ENCODE assay signal across 9 cellular contexts in the genomic region with DNA sequence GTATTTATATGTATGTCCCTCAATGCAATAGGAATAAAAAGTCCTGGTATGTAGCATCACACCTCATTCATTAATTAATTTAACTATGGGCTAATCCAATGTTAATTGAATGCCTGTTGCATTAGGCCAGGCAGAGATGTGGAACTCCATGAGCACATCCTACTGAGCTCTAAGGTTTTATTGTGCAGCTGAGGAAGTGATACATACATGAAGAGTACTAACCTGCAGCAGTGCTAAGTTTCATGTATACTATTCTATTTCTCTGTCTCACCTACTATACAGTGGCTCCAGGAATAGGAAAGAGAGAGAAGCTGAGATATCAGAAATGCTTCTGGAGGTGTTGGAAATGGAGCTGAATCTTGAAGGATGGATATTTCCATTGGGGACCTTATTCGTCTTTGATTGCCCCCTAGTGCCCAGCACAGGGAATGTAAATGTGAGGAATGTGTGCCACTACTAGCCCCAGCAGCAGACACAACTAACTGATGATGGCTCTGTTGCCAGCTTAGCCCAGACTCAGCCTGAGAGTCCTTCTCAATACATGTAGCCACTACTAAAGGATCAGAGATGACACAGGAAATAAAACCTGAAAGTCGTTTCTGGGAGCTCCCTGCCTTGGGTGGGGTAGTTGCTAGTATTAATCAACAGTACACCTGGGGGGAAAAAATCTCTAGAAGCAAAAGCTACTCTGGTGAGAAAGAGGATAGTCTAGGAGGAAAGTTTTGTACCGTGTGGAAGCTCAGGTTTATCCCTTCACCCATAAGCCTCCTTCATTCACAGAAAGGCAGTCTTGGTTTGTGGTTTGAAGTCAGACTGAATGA.
DNase-seq lines count a peak whose midpoint lies in the region; ATAC-seq, FAIRE-seq and TF ChIP-seq lines count a peak whose summit lies in the region.
"Had no signal": no experiment of that assay in that cellular context is flagged by ENCODE, and none has a peak within 500 bp of the region (broad histone marks: within the 10 kb centered on the region; RNA-seq: fewer than 3 reads in every experiment).

No MANE protein-coding gene starts in this region.

- H3K4me3 Mint-ChIP-seq in progenitor cell of endocrine pancreas (ENCODE audit: low read depth) (no peak overlapping the region), T-cell (no peak overlapping the region)

- H3K36me3 ChIP-seq in esophagus muscularis mucosa: no peaks in the 10 kb centered on the region

- H3K27me3 Mint-ChIP-seq in progenitor cell of endocrine pancreas (peaks cover 8% of the 10 kb centered on the region), T-cell (peaks cover 13 to 19% of the 10 kb centered on the region in 2 donors)

- peak; percentile 73 for ATAC-seq in GM19023 (IDR thresholded peaks at IDR 0.05; ENCODE audit: unreplicated experiment)
- ATAC-seq in T-cell (replicated peaks in 1 of 4): no peak
- ATAC-seq in activated CD4-positive, CD25-positive, alpha-beta regulatory T cell treated with anti-CD3 and anti-CD28 coated beads, Interleukin-2, amount 50 U/mL, for 24 hours: no peak

- DNase-seq in D721Med (ENCODE audit: insufficient read length, low spot score) (no peak), HPDE6-E6E7 (ENCODE audit: extremely low spot score) (peak; percentile 13), RWPE1 (ENCODE audit: low spot score) (peak; percentile 13), esophagus muscularis mucosa (ENCODE audit: extremely low spot score) (no peak), progenitor cell of endocrine pancreas (ENCODE audit: low spot score, unreplicated experiment) (peak; percentile 17), T-cell (no peak)

- no peaks in the 10 kb centered on the region for H3K36me3 Mint-ChIP-seq in progenitor cell of endocrine pancreas (ENCODE audit: insufficient read depth)
- H3K36me3 Mint-ChIP-seq in T-cell: no peaks in the 10 kb centered on the region

- H3K4me1 ChIP-seq in esophagus muscularis mucosa: no peaks in the 10 kb centered on the region

- H3K4me1 Mint-ChIP-seq in progenitor cell of endocrine pancreas (ENCODE audit: low read depth): no peaks in the 10 kb centered on the region
- no peaks in the 10 kb centered on the region for H3K4me1 Mint-ChIP-seq in T-cell

- H3K27ac Mint-ChIP-seq in progenitor cell of endocrine pancreas (no peak overlapping the region), T-cell (no peak overlapping the region)

- H3K9me3 Mint-ChIP-seq in progenitor cell of endocrine pancreas (ENCODE audit: low read depth) (no peaks in the 10 kb centered on the region), T-cell (peaks cover 0 to 3% (median 0%) of the 10 kb centered on the region in 3 donors)

- TF ChIP-seq CTCF in D721Med (IDR thresholded peaks at IDR 0.05; ENCODE audit: insufficient read depth, missing control alignments) (peak; percentile 48), RWPE1 (conservative IDR thresholded peaks at IDR 0.05; ENCODE audit: low read depth) (no peak; the same call in 1 of the 2 replicates), esophagus muscularis mucosa (IDR thresholded peaks at IDR 0.05) (peak in 2 of 3 experiments; percentile 8 to 29), progenitor cell of endocrine pancreas (IDR thresholded peaks at IDR 0.05; ENCODE audit: unreplicated experiment) (peak; percentile 67)

- TF ChIP-seq POLR2A in esophagus muscularis mucosa (IDR thresholded peaks at IDR 0.05; ENCODE audit: low read depth): no peak

- no peak for FAIRE-seq in D721Med (lab: Jason Lieb, UNC)
- FAIRE-seq: TTC549 had no signal

- TF ChIP-seq EP300 in esophagus muscularis mucosa (IDR thresholded peaks at IDR 0.05): no peak

- CTCF ChIA-PET in RWPE1 (lab: Yijun Ruan, JAX) (interaction anchor here (0.6 to 1.2 kb wide), 6 partner anchors 8 to 155 kb away, joined by 3 to 4 read pairs (median 3); no protein-coding TSS in a partner anchor), T-cell (lab: Charles Lee) (no interaction called here)

- 29% methylated on average over 3 of the region's 3 CpGs for whole genome bisulfite sequencing in esophagus muscularis mucosa

- H3K4me3 ChIP-seq in esophagus muscularis mucosa: no peak overlapping the region

- H3K27ac ChIP-seq in RWPE1 (no peak overlapping the region), esophagus muscularis mucosa (replicated peaks in 1 of 4) (no peak overlapping the region)

- H3K9me3 ChIP-seq in esophagus muscularis mucosa: no peaks in the 10 kb centered on the region

- peaks cover 0 to 5% (median 0%) of the 10 kb centered on the region in 4 donors for H3K27me3 ChIP-seq in esophagus muscularis mucosa

- POLR2A ChIA-PET in RWPE1 (lab: Yijun Ruan, JAX; ENCODE audit: low non-redundant PET): no interaction called here
- POLR2A ChIA-PET in T-cell (lab: Charles Lee): no interaction called here

- intact Hi-C loops in esophagus muscularis mucosa (cut with DNase I): no loop called here

Comparison
In these comparisons a context has a peak if more than half of its experiments do, and no peak if none do; other contexts are left out.
1. DNase-seq: peak in HPDE6-E6E7 (single experiment), RWPE1 (single experiment) and progenitor cell of endocrine pancreas (single experiment); none in D721Med (single experiment), esophagus muscularis mucosa (single experiment) and T-cell (0 of 34).